In genomic region chr20:3751664-3752385, GRCh38 we compare ENCODE assay signal across 1 cellular context.
A peak's percentile ranks its signal among the peaks of the same experiment; 100 is the strongest.
TF ChIP-seq lines count a peak whose summit lies in the region.

No MANE protein-coding gene starts in this region.

TF ChIP-seq in H1, 55 proteins besides CTCF, POLR2A, EP300 and RAD21:
- peak; percentile 60 for TF ChIP-seq E2F6 (IDR thresholded peaks at IDR 0.05)
- TF ChIP-seq EGR1 (IDR thresholded peaks at IDR 0.05; ENCODE audit: borderline replicate concordance, low read depth, low read length), result peak; percentile 4; the same call in 1 of the 2 replicates
- TF ChIP-seq BRCA1 (IDR thresholded peaks at IDR 0.05; ENCODE audit: low read depth, low read length), result no peak
- TF ChIP-seq FOSL1 (IDR thresholded peaks at IDR 0.05; ENCODE audit: insufficient read depth, low read depth, low read length), result no peak
- peak; percentile 64 for TF ChIP-seq KDM4A (IDR thresholded peaks at IDR 0.05; ENCODE audit: low read depth, low read length, severe bottlenecking)
- TF ChIP-seq RNF2 (IDR thresholded peaks at IDR 0.05; ENCODE audit: borderline replicate concordance, low read depth, low read length, missing control alignments, poor library complexity, severe bottlenecking), result no peak
- TF ChIP-seq SIN3A (conservative IDR thresholded peaks at IDR 0.05 in 1 of 2, IDR thresholded peaks at IDR 0.05 in 1 of 2; ENCODE audit: low read depth in 1 of 2, low read length in 2 of 2), result 0 out of 4 replicates have a peak, but pooled peaks of 1 of the 2 experiments have one; percentile 23
- 0 out of 2 replicates have a peak, but pooled peaks have one; percentile 3 for TF ChIP-seq TAF1 (IDR thresholded peaks at IDR 0.05; ENCODE audit: low read depth, low read length)
- TF ChIP-seq ATF3 (IDR thresholded peaks at IDR 0.05; ENCODE audit: insufficient read depth, low read depth, low read length), result no peak
- TF ChIP-seq GTF2F1 (IDR thresholded peaks at IDR 0.05; ENCODE audit: borderline replicate concordance, low read depth, low read length), result no peak
- no peak for TF ChIP-seq NANOG (IDR thresholded peaks at IDR 0.05; ENCODE audit: insufficient read depth, low read depth, low read length, poor library complexity, severe bottlenecking)
- no peak for TF ChIP-seq TAF7 (optimal IDR thresholded peaks at IDR 0.05; ENCODE audit: borderline replicate concordance, low read depth, low read length)
- TF ChIP-seq KDM5A (IDR thresholded peaks at IDR 0.05; ENCODE audit: low read length), result no peak
- no peak for TF ChIP-seq CHD2 (IDR thresholded peaks at IDR 0.05; ENCODE audit: low read length)
- no peak for TF ChIP-seq JUN (IDR thresholded peaks at IDR 0.05; ENCODE audit: low read depth, low read length)
- TF ChIP-seq MAX (IDR thresholded peaks at IDR 0.05), result peak; percentile 34; the same call in 1 of the 2 replicates
- 0 out of 2 replicates have a peak, but pooled peaks have one; percentile 15 for TF ChIP-seq NRF1 (IDR thresholded peaks at IDR 0.05; ENCODE audit: low read depth, low read length)
- no peak for TF ChIP-seq PHF8 (conservative IDR thresholded peaks at IDR 0.05; ENCODE audit: low read depth, low read length)
- peak; percentile 43; the same call in 1 of the 2 replicates for TF ChIP-seq CREB1 (IDR thresholded peaks at IDR 0.05)
